In genomic region chr12:122421263-122421814, GRCh38 we compare ENCODE assay signal across 8 cellular contexts. TPM values are rescaled to one million over a fixed set of nuclear protein-coding genes. Genes with fewer than 3 reads are reported as not detected.
DNase-seq lines count a peak whose midpoint lies in the region; ATAC-seq, FAIRE-seq and TF ChIP-seq lines count a peak whose summit lies in the region.

No MANE protein-coding gene starts in this region.

- TSS peak; percentile 63 for BruUV-seq in HepG2 (replicated peaks; lab: Mats Ljungman, UMichigan)

- DNase-seq in CD1c-positive myeloid dendritic cell (ENCODE audit: extremely low spot score) (peak; percentile 62), HFF-Myc (ENCODE audit: extremely low read depth, low read depth) (no peak), SJCRH30 (no peak), chondrocyte (ENCODE audit: low spot score) (no peak), HepG2 (ENCODE audit: low spot score) (peak; percentile 82), superior temporal gyrus (ENCODE audit: extremely low spot score) (peak; percentile 59), kidney glomerular epithelial cell (lab: John Stamatoyannopoulos, UW) (no peak), NCI-H2107 (lab: John Stamatoyannopoulos, UW) (no peak)

- H3K27ac ChIP-seq in SJCRH30 = peak overlapping the region; percentile 91
- peak overlapping the region; percentile 76 for H3K27ac ChIP-seq in HepG2 (ENCODE audit: extremely low read length, insufficient read depth, low read length)

- no peaks in the 10 kb centered on the region for H4K20me1 ChIP-seq in HepG2 (ENCODE audit: insufficient read depth, low read length)

- POLR2A ChIA-PET in HepG2 (lab: Yijun Ruan, JAX) = interaction anchor here (1.0 to 8.6 kb wide), 6 partner anchors 15 to 80 kb away, joined by 3 to 127 read pairs (median 8); partner anchors contain the start of gene ZCCHC8

- H3K27me3 Mint-ChIP-seq in chondrocyte (ENCODE audit: low read depth) = no peaks in the 10 kb centered on the region

- ATAC-seq in HepG2 = peak; percentile 43

- FAIRE-seq in HepG2 (lab: Jason Lieb, UNC) = peak; percentile 58

- H3K9me3 ChIP-seq in SJCRH30 (replicated peaks) (no peaks in the 10 kb centered on the region), HepG2 (ENCODE audit: low read length) (no peaks in the 10 kb centered on the region)

- H3K4me2 ChIP-seq in HepG2 (ENCODE audit: low read depth, low read length) = peak overlapping the region; percentile 82

- H3K4me3 Mint-ChIP-seq in chondrocyte (ENCODE audit: unreplicated experiment) = peak overlapping the region; percentile 91

- peaks cover 9% of the 10 kb centered on the region for H3K4me1 ChIP-seq in SJCRH30
- peaks cover 59% of the 10 kb centered on the region for H3K4me1 ChIP-seq in HepG2 (ENCODE audit: insufficient read depth, low read length)

- in situ Hi-C loops in HepG2 (cut with HindIII; ENCODE audit: extremely low pct_ligation_motif_present, low pct_unique_long_range_greater_than_20kb) = no loop called here

- no peak for TF ChIP-seq EP300 in HepG2 (IDR thresholded peaks at IDR 0.05; ENCODE audit: low read depth in 2 of 2, low read length in 2 of 2)
- no peak for TF ChIP-seq EP300 in HepG2 (CRISPR knock-in tag; IDR thresholded peaks at IDR 0.05; ENCODE audit: borderline replicate concordance)

- peaks cover 52% of the 10 kb centered on the region for H3K4me1 Mint-ChIP-seq in chondrocyte (ENCODE audit: low read depth)

- intact Hi-C loops in HepG2 (cut with micrococcal nuclease; ENCODE audit: unreplicated experiment) = loop anchor here (1.0 kb wide), 2 partner anchors 15 to 21 kb away; no protein-coding TSS in a partner anchor

- H3K4me3 ChIP-seq in HFF-Myc (replicated peaks; ENCODE audit: low read depth, low read length) (peak overlapping the region; percentile 87), SJCRH30 (peak overlapping the region; percentile 91), HepG2 (replicated peaks in 1 of 3; ENCODE audit: insufficient read depth in 1 of 3, low read depth in 2 of 3, low read length in 3 of 3) (peak overlapping the region; percentile 61 to 81 (median 80))

- TF ChIP-seq CTCF in HFF-Myc (IDR thresholded peaks at IDR 0.05; ENCODE audit: low read depth, low read length, missing control alignments) (no peak), chondrocyte (IDR thresholded peaks at IDR 0.05) (no peak), HepG2 (CRISPR knock-in tag; IDR thresholded peaks at IDR 0.05) (no peak)

- peak overlapping the region; percentile 91 for H3K9ac ChIP-seq in HepG2 (ENCODE audit: insufficient read depth, low read depth, low read length)

- TF ChIP-seq RAD21 in HepG2 (CRISPR knock-in tag; IDR thresholded peaks at IDR 0.05) = no peak

- no peaks in the 10 kb centered on the region for H3K9me3 Mint-ChIP-seq in chondrocyte (ENCODE audit: low read depth)

- CTCF ChIA-PET in HepG2 (lab: Yijun Ruan, JAX; ENCODE audit: low intra/inter-chr PET ratio, low total read pairs) = interaction anchor here (0.7 to 2.1 kb wide), 2 partner anchors 22 to 50 kb away, joined by 4 to 7 read pairs; no protein-coding TSS in a partner anchor

- TF ChIP-seq POLR2A in HepG2 (IDR thresholded peaks at IDR 0.05; ENCODE audit: insufficient read depth in 1 of 2, low read depth in 2 of 2, low read length in 2 of 2) = peak in 1 of 2 experiments; percentile 51; a peak in 2 of 4 replicates

- no peaks in the 10 kb centered on the region for H3K27me3 ChIP-seq in SJCRH30
- no peaks in the 10 kb centered on the region; a peak in 1 of 5 replicates for H3K27me3 ChIP-seq in HepG2 (ENCODE audit: control insufficient read depth in 1 of 2, insufficient read depth in 2 of 2, low read length in 2 of 2)

- peak overlapping the region; percentile 97 for H3K27ac Mint-ChIP-seq in chondrocyte (ENCODE audit: unreplicated experiment)

- no peaks in the 10 kb centered on the region for H3K36me3 Mint-ChIP-seq in chondrocyte (ENCODE audit: low read depth)

- peaks cover 46% of the 10 kb centered on the region for H3K79me2 ChIP-seq in HepG2 (ENCODE audit: insufficient read depth, low read length)

- 0% methylated on average over 13 of the region's 14 CpGs for WGBS in HepG2 (ENCODE audit: low lambda C conversion rate)

- H3K36me3 ChIP-seq in SJCRH30 = no peaks in the 10 kb centered on the region
- no peaks in the 10 kb centered on the region for H3K36me3 ChIP-seq in HepG2 (replicated peaks in 1 of 2; ENCODE audit: control insufficient read depth in 1 of 2, insufficient read depth in 2 of 2, low read length in 2 of 2)

- H2AFZ ChIP-seq in HepG2 (ENCODE audit: low read length) = no peak overlapping the region

TF ChIP-seq in HepG2, 621 proteins besides CTCF, POLR2A, EP300 and RAD21 (continues in another document):
- TF ChIP-seq ASH2L (IDR thresholded peaks at IDR 0.05; ENCODE audit: insufficient read length, low read depth, low read length) (peak; percentile 64), ISX (CRISPR knock-in tag; conservative IDR thresholded peaks at IDR 0.05) (no peak), ARID3A (IDR thresholded peaks at IDR 0.05; ENCODE audit: low read depth, low read length) (peak; percentile 72), UBTF (CRISPR knock-in tag; IDR thresholded peaks at IDR 0.05) (no peak), HNF4G (IDR thresholded peaks at IDR 0.05; ENCODE audit: borderline replicate concordance, low read depth, low read length) (no peak), HNF4G (CRISPR knock-in tag; IDR thresholded peaks at IDR 0.05; ENCODE audit: borderline replicate concordance, low read depth) (no peak), ZNF790 (CRISPR knock-in tag; IDR thresholded peaks at IDR 0.05; ENCODE audit: borderline replicate concordance) (0 out of 2 replicates have a peak, but pooled peaks have one; percentile 52), ZKSCAN1 (IDR thresholded peaks at IDR 0.05; ENCODE audit: low read length) (no peak), NR2F6 (IDR thresholded peaks at IDR 0.05) (peak; percentile 75), NR2F6 (CRISPR knock-in tag; IDR thresholded peaks at IDR 0.05) (peak; percentile 64; the same call in 1 of the 2 replicates), PHF21A (CRISPR knock-in tag; IDR thresholded peaks at IDR 0.05) (0 out of 2 replicates have a peak, but pooled peaks have one; percentile 22), SOX13 (IDR thresholded peaks at IDR 0.05) (no peak), SOX13 (CRISPR knock-in tag; conservative IDR thresholded peaks at IDR 0.05 in 1 of 2, IDR thresholded peaks at IDR 0.05 in 1 of 2) (peak in 1 of 2 experiments; percentile 26; a peak in 1 of 4 replicates)

RNA-seq across cellular contexts. Expression of gene CLIP1, which starts 1.1 kb away (rescaled TPM):
- 17.2 and 18.0 TPM in 2 replicates for total RNA-seq in SJCRH30 (2014; rRNA removed; shearing (Covaris generic))
- 74.1 to 101 TPM (median 94.7 TPM) in 3 replicates for total RNA-seq in chondrocyte
- 28.9 and 30.2 TPM in 2 replicates for total RNA-seq in HepG2 (2016; rRNA removed; fragmentation: Illumina TruSeq; extraction: Trizol)
- total RNA-seq in HepG2 (2016; cell fraction: cytosol; rRNA removed; fragmentation: Illumina TruSeq; extraction: Trizol; ENCODE audit: low read depth) = 16.2 and 21.0 TPM in 2 replicates
- total RNA-seq in HepG2 (2016; cell fraction: insoluble cytoplasmic fraction; rRNA removed; fragmentation: Illumina TruSeq; extraction: Trizol) = 26.9 and 28.6 TPM in 2 replicates
- 15.5 and 15.9 TPM in 2 replicates for total RNA-seq in HepG2 (2016; cell fraction: membrane; rRNA removed; fragmentation: Illumina TruSeq; extraction: Trizol)
- 33.5 and 40.7 TPM in 2 replicates for total RNA-seq in HepG2 (2016; cell fraction: nucleus; rRNA removed; fragmentation: Illumina TruSeq; extraction: Trizol)
- polyA plus RNA-seq in HepG2 (2011; rRNA removed) = 42.8 and 43.7 TPM in 2 replicates
- polyA plus RNA-seq in HepG2 (2011; cell fraction: cytosol; rRNA removed) = 26.7 and 33.0 TPM in 2 replicates
- 30.4 and 31.8 TPM in 2 replicates for polyA plus RNA-seq in HepG2 (2011; cell fraction: nucleus; rRNA removed)
- 21.0 and 26.9 TPM in 2 replicates for polyA plus RNA-seq in HepG2 (2012)
- polyA plus RNA-seq in HepG2 (2016; cell fraction: cytosol; fragmentation: Illumina TruSeq; extraction: Trizol; ENCODE audit: low read depth) = 0.83 and 0.97 TPM in 2 replicates
- 22.9 and 23.8 TPM in 2 replicates for polyA plus RNA-seq in HepG2 (2016; cell fraction: insoluble cytoplasmic fraction; fragmentation: Illumina TruSeq; extraction: Trizol; ENCODE audit: low read depth)
- 3.9 and 5.6 TPM in 2 replicates for polyA plus RNA-seq in HepG2 (2016; cell fraction: membrane; fragmentation: Illumina TruSeq; extraction: Trizol; ENCODE audit: low read depth)
- 35.5 and 36.6 TPM in 2 replicates for polyA plus RNA-seq in HepG2 (2016; cell fraction: nucleus; fragmentation: Illumina TruSeq; extraction: Trizol; ENCODE audit: insufficient read depth, low read depth)
- polyA minus RNA-seq in HepG2 (2011; rRNA and poly(A)+ RNA removed; ENCODE audit: low replicate concordance) = 62.5 and 153 TPM in 2 replicates
- 23.9 and 31.3 TPM in 2 replicates for polyA minus RNA-seq in HepG2 (2011; cell fraction: cytosol; rRNA and poly(A)+ RNA removed)
- polyA minus RNA-seq in HepG2 (2011; cell fraction: nucleus; rRNA and poly(A)+ RNA removed) = 47.6 and 65.9 TPM in 2 replicates

Comparison
In these comparisons a context has a peak if more than half of its experiments do, and no peak if none do; other contexts are left out.
1. DNase-seq: peak in CD1c-positive myeloid dendritic cell (single experiment), HepG2 (single experiment) and superior temporal gyrus (single experiment); none in HFF-Myc (single experiment), SJCRH30 (0 of 2), chondrocyte (single experiment), kidney glomerular epithelial cell (single experiment) and NCI-H2107 (single experiment).
2. Peak in every context shown above with its lines, with median percentiles within 50 percentile points of each other: H3K4me3 ChIP-seq.